25 cellular contexts compared by ENCODE assay signal in genomic region chr6:56041591-56041990, GRCh38.
"Had no signal": no experiment of that assay in that cellular context is flagged by ENCODE, and none has a peak within 500 bp of the region (broad histone marks: within the 10 kb centered on the region; RNA-seq: fewer than 3 reads in every experiment).

No MANE protein-coding gene starts in this region.

- DNase-seq: hippocampal formation; kidney; left colon; left lung; mesendoderm; naive thymus-derived CD4-positive, alpha-beta T cell; nucleus accumbens; ovary; right lobe of liver; small intestine; spleen; stimulated activated CD4-positive, alpha-beta T cell treated with anti-CD3 and anti-CD28 coated beads, Interleukin-4, amount 100 ng/mL, for 24 hours; stimulated activated naive CD4-positive, alpha-beta T cell; tibial artery; upper lobe of right lung had no signal

- H3K9me3 ChIP-seq: left lung, ovary, right atrium auricular region, right lobe of liver, suprapubic skin, thoracic aorta, tibial artery, upper lobe of right lung had no signal

- ATAC-seq: left colon; left lung; naive thymus-derived CD4-positive, alpha-beta T cell; right lobe of liver; stimulated activated effector memory CD8-positive, alpha-beta T cell treated with anti-CD3 and anti-CD28 coated beads, Interleukin-12 subunit alpha, Interleukin-12 subunit beta, amount 100 ng/mL, for 72 hours; upper lobe of right lung had no signal

- H3K4me1 Mint-ChIP-seq: naive thymus-derived CD4-positive, alpha-beta T cell; neural crest cell; stimulated activated effector memory CD8-positive, alpha-beta T cell treated with anti-CD3 and anti-CD28 coated beads, Interleukin-12 subunit alpha, Interleukin-12 subunit beta, amount 100 ng/mL, for 72 hours had no signal

- H3K36me3 ChIP-seq: left lung, ovary, right atrium auricular region, right lobe of liver, spleen, suprapubic skin, thoracic aorta, tibial artery, upper lobe of right lung had no signal

- H3K27me3 ChIP-seq: left lung, ovary, right atrium auricular region, right lobe of liver, spleen, suprapubic skin, tibial artery, upper lobe of right lung had no signal

- H3K4me3 ChIP-seq: left lung, lung, ovary, right atrium auricular region, right lobe of liver, spleen, suprapubic skin, thoracic aorta, tibial artery, upper lobe of right lung had no signal

- H3K36me3 Mint-ChIP-seq: mesothelial cell of epicardium; naive thymus-derived CD4-positive, alpha-beta T cell; stimulated activated effector memory CD8-positive, alpha-beta T cell treated with anti-CD3 and anti-CD28 coated beads, Interleukin-12 subunit alpha, Interleukin-12 subunit beta, amount 100 ng/mL, for 72 hours had no signal

- H3K9me3 Mint-ChIP-seq: nephron, neural crest cell had no signal

- H3K27me3 Mint-ChIP-seq: naive thymus-derived CD4-positive, alpha-beta T cell; progenitor cell of endocrine pancreas; stimulated activated naive CD8-positive, alpha-beta T cell treated with anti-CD3 and anti-CD28 coated beads, Interleukin-15, Interleukin-2, amounts not matched to agents 100 ng/mL and 50 ng/mL, for 24 hours had no signal

- H3K27ac ChIP-seq: left lung, ovary, right atrium auricular region, right lobe of liver, spleen, suprapubic skin, thoracic aorta, upper lobe of right lung had no signal

- H3K4me1 ChIP-seq: left lung, right atrium auricular region, right lobe of liver, suprapubic skin, upper lobe of right lung had no signal

- H3K4me3 Mint-ChIP-seq: mesothelial cell of epicardium; naive thymus-derived CD4-positive, alpha-beta T cell; nephron; neural crest cell; stimulated activated effector memory CD8-positive, alpha-beta T cell treated with anti-CD3 and anti-CD28 coated beads, Interleukin-12 subunit alpha, Interleukin-12 subunit beta, amount 100 ng/mL, for 72 hours; stimulated activated naive CD8-positive, alpha-beta T cell treated with anti-CD3 and anti-CD28 coated beads, Interleukin-15, Interleukin-2, amounts not matched to agents 100 ng/mL and 50 ng/mL, for 24 hours had no signal

- H3K27ac Mint-ChIP-seq: mesothelial cell of epicardium; naive thymus-derived CD4-positive, alpha-beta T cell; progenitor cell of endocrine pancreas; stimulated activated effector memory CD8-positive, alpha-beta T cell treated with anti-CD3 and anti-CD28 coated beads, Interleukin-12 subunit alpha, Interleukin-12 subunit beta, amount 100 ng/mL, for 72 hours; stimulated activated naive CD8-positive, alpha-beta T cell treated with anti-CD3 and anti-CD28 coated beads, Interleukin-15, Interleukin-2, amounts not matched to agents 100 ng/mL and 50 ng/mL, for 24 hours had no signal
